In genomic region chrX:14697453-14697852, GRCh38 we compare ENCODE assay signal across 8 cellular contexts.
DNase-seq lines count a peak whose midpoint lies in the region; ATAC-seq and TF ChIP-seq lines count a peak whose summit lies in the region.

No MANE protein-coding gene starts in this region.

- peak; percentile 53 for TF ChIP-seq CTCF in GM10266 (IDR thresholded peaks at IDR 0.05; ENCODE audit: control insufficient read depth, insufficient read depth, low read depth, missing control alignments)

- H3K4me1 ChIP-seq in SJCRH30, result no peaks in the 10 kb centered on the region

- no peak overlapping the region for H3K4me3 ChIP-seq in SJCRH30

- H3K27me3 ChIP-seq in SJCRH30, result no peaks in the 10 kb centered on the region

- H3K27ac ChIP-seq in SJCRH30, result no peak overlapping the region

- no peaks in the 10 kb centered on the region for H3K36me3 ChIP-seq in SJCRH30

- H3K9me3 ChIP-seq in SJCRH30 (replicated peaks), result 0 out of 2 replicates have a peak, but pooled peaks cover 3% of the 10 kb centered on the region

- ATAC-seq in HG03135 (IDR thresholded peaks at IDR 0.05; ENCODE audit: unreplicated experiment), result peak; percentile 66
- ATAC-seq in GM19455 (IDR thresholded peaks at IDR 0.05; ENCODE audit: unreplicated experiment), result no peak
- ATAC-seq in HG03039 (IDR thresholded peaks at IDR 0.05; ENCODE audit: unreplicated experiment), result no peak

- DNase-seq in AG08396 (ENCODE audit: low spot score) (peak; percentile 14), GM10266 (ENCODE audit: extremely low spot score) (peak; percentile 3), SJCRH30 (peak; percentile 65 to 85), fibroblast of gingiva (ENCODE audit: low read depth) (peak; percentile 0)
- DNase-seq in stimulated activated CD4-positive, alpha-beta T cell treated with anti-CD3 and anti-CD28 coated beads, Interleukin-4, amount 100 ng/mL, for 48 hours (ENCODE audit: low read depth in 2 of 2), result peak; percentile 2 to 10

Comparison
In these comparisons a context has a peak if more than half of its experiments do, and no peak if none do; other contexts are left out.
1. DNase-seq: peak in every context shown above with its lines; median percentile 75 in SJCRH30; 14 in AG08396; 6 in stimulated activated CD4-positive, alpha-beta T cell treated with anti-CD3 and anti-CD28 coated beads, Interleukin-4, amount 100 ng/mL, for 48 hours; 3 in GM10266; 0 in fibroblast of gingiva.